Comparison of ENCODE assay signal across 20 cellular contexts in genomic region chr9:135103931-135104639, GRCh38. TPM values are rescaled to one million over a fixed set of nuclear protein-coding genes. Genes with fewer than 3 reads are reported as not detected.
A peak's percentile ranks its signal among the peaks of the same experiment; 100 is the strongest.
DNase-seq lines count a peak whose midpoint lies in the region; ATAC-seq and TF ChIP-seq lines count a peak whose summit lies in the region.
"Had no signal": no experiment of that assay in that cellular context is flagged by ENCODE, and none has a peak within 500 bp of the region (broad histone marks: within the 10 kb centered on the region; RNA-seq: fewer than 3 reads in every experiment).

No MANE protein-coding gene starts in this region.

- H3K4me1 Mint-ChIP-seq in osteocyte (ENCODE audit: unreplicated experiment), result no peaks in the 10 kb centered on the region
- H3K4me1 Mint-ChIP-seq: B cell had no signal

- H3K36me3 Mint-ChIP-seq in osteocyte (ENCODE audit: unreplicated experiment), result no peaks in the 10 kb centered on the region
- H3K36me3 Mint-ChIP-seq: CD4-positive, CD25-positive, alpha-beta regulatory T cell had no signal

- no peak for ATAC-seq in gastrocnemius medialis
- ATAC-seq: GM12878 had no signal

- peaks cover 4% of the 10 kb centered on the region for H3K27me3 Mint-ChIP-seq in osteocyte (ENCODE audit: unreplicated experiment)

- in situ Hi-C loops in gastrocnemius medialis (cut with MboI; ENCODE audit: low sequenced_read_pairs in 4 of 4), result no loop called here

- H3K9ac ChIP-seq in colonic mucosa (ENCODE audit: low read depth in 2 of 2, low read length in 2 of 2), result no peak overlapping the region
- H3K9ac ChIP-seq: GM23248 had no signal

- no peaks in the 10 kb centered on the region for H3K9me3 Mint-ChIP-seq in osteocyte (ENCODE audit: unreplicated experiment)

- DNase-seq in DMS153 (lab: John Stamatoyannopoulos, UW) (peak; percentile 26), DMS153 treated with DMSO at 0.1 percent for 48 hours (lab: John Stamatoyannopoulos, UW; ENCODE audit: unreplicated experiment) (no peak), MG63 (peak; percentile 64), cerebellum (ENCODE audit: low spot score) (peak; percentile 58), gastrocnemius medialis (no peak), osteocyte (ENCODE audit: extremely low spot score, unreplicated experiment) (no peak), colonic mucosa (no peak)
- no peak for DNase-seq in stimulated activated CD4-positive, alpha-beta T cell treated with anti-CD3 and anti-CD28 coated beads, Interleukin-2, amount 100 ng/mL, for 48 hours
- DNase-seq: Calu3; CD4-positive, CD25-positive, alpha-beta regulatory T cell; DMS79; GDM1; GM23248; KG1; NCI-H1436 treated with DMSO at 0.1 percent for 48 hours; NCI-H2029 treated with DMSO at 0.1 percent for 48 hours; NCI-H510A treated with DMSO at 0.1 percent for 48 hours had no signal

- intact Hi-C loops in gastrocnemius medialis (cut with DNase I; ENCODE audit: low total_unique reads), result loop anchor here (1.0 kb wide), 1 partner anchor 22 kb away; no protein-coding TSS in a partner anchor
- intact Hi-C loops in colonic mucosa (cut with DNase I), result no loop called here

- H3K4me3 ChIP-seq in MG63 (no peak overlapping the region), gastrocnemius medialis (no peak overlapping the region), colonic mucosa (no peak overlapping the region)
- H3K4me3 ChIP-seq: GM12878, GM23248 had no signal

- TF ChIP-seq CTCF in gastrocnemius medialis (IDR thresholded peaks at IDR 0.05 in 4 of 5, conservative IDR thresholded peaks at IDR 0.05 in 1 of 5) (no peak), osteocyte (IDR thresholded peaks at IDR 0.05) (no peak), colonic mucosa (IDR thresholded peaks at IDR 0.05) (no peak)

- H3K4me3 Mint-ChIP-seq in osteocyte (ENCODE audit: unreplicated experiment), result no peak overlapping the region
- H3K4me3 Mint-ChIP-seq: B cell; CD4-positive, CD25-positive, alpha-beta regulatory T cell had no signal

- no peak for TF ChIP-seq POLR2A in gastrocnemius medialis (IDR thresholded peaks at IDR 0.05)

- H3K36me3 ChIP-seq in MG63 (peaks cover 3% of the 10 kb centered on the region), gastrocnemius medialis (no peaks in the 10 kb centered on the region), colonic mucosa (no peaks in the 10 kb centered on the region)

- H3K4me1 ChIP-seq in gastrocnemius medialis (peaks cover 24 to 47% of the 10 kb centered on the region in 2 donors), colonic mucosa (no peaks in the 10 kb centered on the region)

- no peaks in the 10 kb centered on the region for H3K9me3 ChIP-seq in MG63
- no peaks in the 10 kb centered on the region for H3K9me3 ChIP-seq in gastrocnemius medialis
- no peaks in the 10 kb centered on the region for H3K9me3 ChIP-seq in colonic mucosa

- H3K27me3 ChIP-seq in MG63 (no peaks in the 10 kb centered on the region), gastrocnemius medialis (no peaks in the 10 kb centered on the region), colonic mucosa (no peaks in the 10 kb centered on the region)

- H3K27ac Mint-ChIP-seq in osteocyte (ENCODE audit: unreplicated experiment), result no peak overlapping the region
- H3K27ac Mint-ChIP-seq: B cell had no signal

- peak overlapping the region; percentile 69 to 85 (median 78) for H3K27ac ChIP-seq in gastrocnemius medialis
- no peak overlapping the region for H3K27ac ChIP-seq in colonic mucosa
- H3K27ac ChIP-seq: 22Rv1, GM23248 had no signal

RNA-seq across cellular contexts. Expression of gene OLFM1, which starts 16.6 kb away (rescaled TPM):
- 37.1 and 47.3 TPM in 2 replicates for total RNA-seq in MG63 (2014; rRNA removed; shearing (Covaris generic); ENCODE audit: low replicate concordance)
- total RNA-seq in cerebellum, result 68.8 TPM
- 1 to 10 TPM; 3.4 to 8.5 (median 6.7) TPM for total RNA-seq in gastrocnemius medialis
- 0.83 and 1.3 TPM in 2 replicates for total RNA-seq in osteocyte
- total RNA-seq in colonic mucosa, result 1 to 10 TPM; 3.8 to 8.9 TPM
- total RNA-seq: B cell; CD4-positive, CD25-positive, alpha-beta regulatory T cell; GM12878 had no signal

Comparison
In these comparisons a context has a peak if more than half of its experiments do, and no peak if none do; other contexts are left out.
1. DNase-seq: peak in DMS153 (single experiment), MG63 (single experiment) and cerebellum (single experiment); none in DMS153 treated with DMSO at 0.1 percent for 48 hours (single experiment), gastrocnemius medialis (0 of 2), stimulated activated CD4-positive, alpha-beta T cell treated with anti-CD3 and anti-CD28 coated beads, Interleukin-2, amount 100 ng/mL, for 48 hours (0 of 2), osteocyte (single experiment) and colonic mucosa (single experiment).